ENCODE assay signal across 32 cellular contexts in genomic region chr15:76439542-76439941, GRCh38.
A peak's percentile ranks its signal among the peaks of the same experiment; 100 is the strongest.
DNase-seq lines count a peak whose midpoint lies in the region; ATAC-seq, FAIRE-seq and TF ChIP-seq lines count a peak whose summit lies in the region.
"Had no signal": no experiment of that assay in that cellular context is flagged by ENCODE, and none has a peak within 500 bp of the region (broad histone marks: within the 10 kb centered on the region; RNA-seq: fewer than 3 reads in every experiment).

No MANE protein-coding gene starts in this region.

- no peaks in the 10 kb centered on the region for H3K9me3 ChIP-seq in Caco-2
- no peaks in the 10 kb centered on the region for H3K9me3 ChIP-seq in endodermal cell (ENCODE audit: control insufficient read depth, low read length)
- no peaks in the 10 kb centered on the region for H3K9me3 ChIP-seq in left lung
- H3K9me3 ChIP-seq in small intestine (ENCODE audit: control insufficient read depth, low read depth): no peaks in the 10 kb centered on the region
- H3K9me3 ChIP-seq in tibial artery: no peaks in the 10 kb centered on the region
- H3K9me3 ChIP-seq: esophagus squamous epithelium, suprapubic skin, uterus had no signal

- BruUV-seq in Caco-2 (replicated peaks; lab: Mats Ljungman, UMichigan): no TSS peak

- POLR2A ChIA-PET in Caco-2 (lab: Charles Lee): interaction anchor here (0.9 kb wide), 1 partner anchor 103 kb away, joined by 10 read pairs; the partner anchor contains the start of gene ISL2

- H3K9me3 Mint-ChIP-seq in Caco-2 (ENCODE audit: unreplicated experiment) (no peaks in the 10 kb centered on the region), endodermal cell (no peaks in the 10 kb centered on the region)
- H3K9me3 Mint-ChIP-seq in activated naive CD4-positive, alpha-beta T cell treated with anti-CD3 and anti-CD28 coated beads, Interleukin-2, amount 10 ng/mL, durations not matched to agents 7 days and 5 days: no peaks in the 10 kb centered on the region
- H3K9me3 Mint-ChIP-seq: activated CD8-positive, alpha-beta T cell treated with anti-CD3 and anti-CD28 coated beads for 36 hours; activated T-helper 1 cell treated with anti-CD3 and anti-CD28 coated beads, Interleukin-12 subunit alpha, Interleukin-12 subunit beta, Interleukin-2, Interleukin-4 antibody, amounts not matched to agents 30 ng/mL and 10 ng/mL and 1 ng/mL, durations not matched to agents 14 hours and 24 hours and 36 hours; T-helper 2 cell treated with Interferon-gamma antibody and Interleukin-4, amounts not matched to agents 5 μg/mL and 100 μg/mL, for 36 hours had no signal

- no peak for TF ChIP-seq EP300 in Ishikawa (IDR thresholded peaks at IDR 0.05; ENCODE audit: borderline replicate concordance)

- H3K27me3 ChIP-seq in Caco-2 (replicated peaks; ENCODE audit: control insufficient read depth, insufficient read depth, low read length): no peaks in the 10 kb centered on the region
- no peaks in the 10 kb centered on the region for H3K27me3 ChIP-seq in endodermal cell (ENCODE audit: control insufficient read depth, insufficient read depth, low read length, poor library complexity, severe bottlenecking)
- no peaks in the 10 kb centered on the region for H3K27me3 ChIP-seq in left lung
- no peaks in the 10 kb centered on the region for H3K27me3 ChIP-seq in small intestine (ENCODE audit: control insufficient read depth in 2 of 2, insufficient read depth in 2 of 2, low read length in 2 of 2)
- H3K27me3 ChIP-seq in tibial artery: no peaks in the 10 kb centered on the region
- H3K27me3 ChIP-seq: esophagus squamous epithelium, foreskin keratinocyte, suprapubic skin, uterus had no signal

- peak; percentile 27 to 55 for DNase-seq in Caco-2
- peak; percentile 71 for DNase-seq in endodermal cell
- peak in 1 of 2 donors; percentile 38 for DNase-seq in left lung
- DNase-seq in activated naive CD4-positive, alpha-beta T cell treated with anti-CD3 and anti-CD28 coated beads, Interleukin-2, amount 10 ng/mL, durations not matched to agents 7 days and 5 days: no peak
- DNase-seq in HCEC 1CT: no peak
- DNase-seq in small intestine: no peak
- DNase-seq in tibial artery: no peak
- DNase-seq: 8988T; activated CD8-positive, alpha-beta memory T cell treated with anti-CD3 and anti-CD28 coated beads, Interleukin-2, amount 50 U/mL, for 48 hours; activated CD8-positive, alpha-beta T cell treated with anti-CD3 and anti-CD28 coated beads for 36 hours; activated naive CD4-positive, alpha-beta T cell treated with Interleukin-2 at 50 U/mL for 16 hours; caudate nucleus; COR-L47; esophagus squamous epithelium; GDM1; head of caudate nucleus; left colon; mesenchymal stem cell; NCI-H1092 treated with DMSO at 0.1 percent for 48 hours; NCI-H187 treated with DMSO at 0.1 percent for 48 hours; NCI-H526; SHP77; stimulated activated CD4-positive, alpha-beta T cell treated with anti-CD3 and anti-CD28 coated beads, Interleukin-1b, Interleukin-23, amount 100 ng/mL, for 48 hours; stimulated activated naive CD4-positive, alpha-beta T cell treated with Interleukin-2 at 50 U/mL for 16 hours; uterus had no signal

- no peak for TF ChIP-seq RAD21 in Ishikawa (IDR thresholded peaks at IDR 0.05; ENCODE audit: low read depth)

- H3K4me3 ChIP-seq in Caco-2 (ENCODE audit: low read depth, low read length) (no peak overlapping the region), endodermal cell (ENCODE audit: low read length) (no peak overlapping the region), left lung (no peak overlapping the region), small intestine (ENCODE audit: low read depth in 1 of 2, low read length in 2 of 2) (no peak overlapping the region), tibial artery (no peak overlapping the region)
- H3K4me3 ChIP-seq: esophagus squamous epithelium, suprapubic skin, uterus had no signal

- H3K36me3 Mint-ChIP-seq in Caco-2 (ENCODE audit: insufficient read depth, unreplicated experiment): peaks cover 4% of the 10 kb centered on the region
- H3K36me3 Mint-ChIP-seq in endodermal cell (ENCODE audit: low read depth): no peaks in the 10 kb centered on the region
- no peaks in the 10 kb centered on the region for H3K36me3 Mint-ChIP-seq in activated naive CD4-positive, alpha-beta T cell treated with anti-CD3 and anti-CD28 coated beads, Interleukin-2, amount 10 ng/mL, durations not matched to agents 7 days and 5 days

- H3K9ac ChIP-seq in endodermal cell (ENCODE audit: extremely low read depth, low read length, poor library complexity, severe bottlenecking): no peak overlapping the region
- H3K9ac ChIP-seq: parathyroid adenoma had no signal

- FAIRE-seq in small intestine (lab: Jason Lieb, UNC): no peak

- no peak overlapping the region for H3K27ac ChIP-seq in endodermal cell (ENCODE audit: low read depth, low read length)
- no peak overlapping the region for H3K27ac ChIP-seq in left lung
- no peak overlapping the region for H3K27ac ChIP-seq in small intestine (ENCODE audit: low read depth in 1 of 2, low read length in 1 of 2)
- H3K27ac ChIP-seq in tibial artery: no peak overlapping the region
- H3K27ac ChIP-seq: C4-2B, esophagus squamous epithelium, foreskin keratinocyte, parathyroid adenoma, suprapubic skin, uterus had no signal

- H3K27me3 Mint-ChIP-seq in Caco-2 (ENCODE audit: insufficient read depth, unreplicated experiment) (no peaks in the 10 kb centered on the region), endodermal cell (ENCODE audit: insufficient read depth) (no peaks in the 10 kb centered on the region)
- H3K27me3 Mint-ChIP-seq in activated naive CD4-positive, alpha-beta T cell treated with anti-CD3 and anti-CD28 coated beads, Interleukin-2, amount 10 ng/mL, durations not matched to agents 7 days and 5 days: no peaks in the 10 kb centered on the region
- H3K27me3 Mint-ChIP-seq: activated CD8-positive, alpha-beta T cell treated with anti-CD3 and anti-CD28 coated beads for 36 hours had no signal

- H3K4me1 Mint-ChIP-seq in Caco-2 (ENCODE audit: low read depth, unreplicated experiment) (no peaks in the 10 kb centered on the region), endodermal cell (peaks cover 7% of the 10 kb centered on the region)
- H3K4me1 Mint-ChIP-seq in activated naive CD4-positive, alpha-beta T cell treated with anti-CD3 and anti-CD28 coated beads, Interleukin-2, amount 10 ng/mL, durations not matched to agents 7 days and 5 days: no peaks in the 10 kb centered on the region

- H3K27ac Mint-ChIP-seq in Caco-2 (ENCODE audit: unreplicated experiment) (no peak overlapping the region), endodermal cell (no peak overlapping the region)
- no peak overlapping the region for H3K27ac Mint-ChIP-seq in activated naive CD4-positive, alpha-beta T cell treated with anti-CD3 and anti-CD28 coated beads, Interleukin-2, amount 10 ng/mL, durations not matched to agents 7 days and 5 days
- H3K27ac Mint-ChIP-seq: activated CD8-positive, alpha-beta T cell treated with anti-CD3 and anti-CD28 coated beads for 36 hours; activated T-helper 1 cell treated with anti-CD3 and anti-CD28 coated beads, Interleukin-12 subunit alpha, Interleukin-12 subunit beta, Interleukin-2, Interleukin-4 antibody, amounts not matched to agents 30 ng/mL and 10 ng/mL and 1 ng/mL, durations not matched to agents 14 hours and 24 hours and 36 hours; T-helper 2 cell treated with Interferon-gamma antibody and Interleukin-4, amounts not matched to agents 5 μg/mL and 100 μg/mL, for 36 hours had no signal

- CTCF ChIA-PET in Caco-2 (lab: Charles Lee): no interaction called here
- CTCF ChIA-PET in activated naive CD4-positive, alpha-beta T cell treated with anti-CD3 and anti-CD28 coated beads, Interleukin-2, amount 10 ng/mL, durations not matched to agents 7 days and 5 days (lab: Charles Lee): no interaction called here

- peak; percentile 93 for ATAC-seq in left lung
- ATAC-seq: activated CD8-positive, alpha-beta T cell treated with anti-CD3 and anti-CD28 coated beads for 36 hours; foreskin keratinocyte; left colon had no signal

- no peak for TF ChIP-seq CTCF in Caco-2 (IDR thresholded peaks at IDR 0.05; ENCODE audit: insufficient read depth in 1 of 2, low read depth in 1 of 2, low read length in 1 of 2, severe bottlenecking in 1 of 2, unreplicated experiment in 1 of 2)
- no peak for TF ChIP-seq CTCF in endodermal cell (conservative IDR thresholded peaks at IDR 0.05)
- no peak for TF ChIP-seq CTCF in left lung (IDR thresholded peaks at IDR 0.05)
- no peak for TF ChIP-seq CTCF in tibial artery (IDR thresholded peaks at IDR 0.05)

- H3K4me1 ChIP-seq in Caco-2: peaks cover 4% of the 10 kb centered on the region; the same call in 1 of the 2 replicates
- no peaks in the 10 kb centered on the region for H3K4me1 ChIP-seq in endodermal cell (ENCODE audit: control insufficient read depth, insufficient read depth, low read length)
- no peaks in the 10 kb centered on the region for H3K4me1 ChIP-seq in left lung
- H3K4me1 ChIP-seq in small intestine (ENCODE audit: control insufficient read depth in 2 of 2, insufficient read depth in 1 of 2, low read depth in 1 of 2, low read length in 1 of 2): no peaks in the 10 kb centered on the region
- H3K4me1 ChIP-seq in tibial artery: no peaks in the 10 kb centered on the region
- H3K4me1 ChIP-seq: esophagus squamous epithelium, foreskin keratinocyte, parathyroid adenoma, suprapubic skin, uterus had no signal

- H3K4me3 Mint-ChIP-seq in Caco-2 (ENCODE audit: unreplicated experiment) (no peak overlapping the region), endodermal cell (no peak overlapping the region)
- no peak overlapping the region for H3K4me3 Mint-ChIP-seq in activated naive CD4-positive, alpha-beta T cell treated with anti-CD3 and anti-CD28 coated beads, Interleukin-2, amount 10 ng/mL, durations not matched to agents 7 days and 5 days
- H3K4me3 Mint-ChIP-seq: activated CD8-positive, alpha-beta T cell treated with anti-CD3 and anti-CD28 coated beads for 36 hours; activated T-helper 1 cell treated with anti-CD3 and anti-CD28 coated beads, Interleukin-12 subunit alpha, Interleukin-12 subunit beta, Interleukin-2, Interleukin-4 antibody, amounts not matched to agents 30 ng/mL and 10 ng/mL and 1 ng/mL, durations not matched to agents 14 hours and 24 hours and 36 hours; T-helper 2 cell treated with Interferon-gamma antibody and Interleukin-4, amounts not matched to agents 5 μg/mL and 100 μg/mL, for 36 hours had no signal

- intact Hi-C loops in Caco-2 (cut with micrococcal nuclease; ENCODE audit: unreplicated experiment): no loop called here
- intact Hi-C loops in left lung (cut with DNase I): no loop called here
- intact Hi-C loops in tibial artery (cut with DNase I; ENCODE audit: low total_unique reads): no loop called here

- no peaks in the 10 kb centered on the region for H3K36me3 ChIP-seq in Caco-2 (ENCODE audit: control insufficient read depth, insufficient read depth, low read length)
- no peaks in the 10 kb centered on the region for H3K36me3 ChIP-seq in endodermal cell (ENCODE audit: control insufficient read depth, insufficient read depth, low read length)
- no peaks in the 10 kb centered on the region for H3K36me3 ChIP-seq in left lung
- no peaks in the 10 kb centered on the region for H3K36me3 ChIP-seq in small intestine (ENCODE audit: control insufficient read depth in 2 of 2, insufficient read depth in 2 of 2, low read length in 2 of 2)
- no peaks in the 10 kb centered on the region for H3K36me3 ChIP-seq in tibial artery
- H3K36me3 ChIP-seq: esophagus squamous epithelium, suprapubic skin, uterus had no signal

TF ChIP-seq in Ishikawa, 13 proteins besides CTCF, POLR2A, EP300 and RAD21 (continues in another document):
- TF ChIP-seq NFIC (IDR thresholded peaks at IDR 0.05) (no peak), TEAD4 (IDR thresholded peaks at IDR 0.05) (peak; percentile 46; the same call in 1 of the 2 replicates)

Comparison
In these comparisons a context has a peak if more than half of its experiments do, and no peak if none do; other contexts are left out.
1. DNase-seq: peak in Caco-2 (2 of 2) and endodermal cell (single experiment); none in activated naive CD4-positive, alpha-beta T cell treated with anti-CD3 and anti-CD28 coated beads, Interleukin-2, amount 10 ng/mL, durations not matched to agents 7 days and 5 days (single experiment), HCEC 1CT (single experiment), small intestine (single experiment) and tibial artery (0 of 2).